Comparison of ENCODE assay signal across 22 cellular contexts in genomic region chr11:100636536-100636935, GRCh38.
"Had no signal": no experiment of that assay in that cellular context is flagged by ENCODE, and none has a peak within 500 bp of the region (broad histone marks: within the 10 kb centered on the region; RNA-seq: fewer than 3 reads in every experiment).

No MANE protein-coding gene starts in this region.

- H3K9me3 Mint-ChIP-seq: dendritic cell treated with granulocyte-macrophage colony-stimulating factor and Interleukin-4, amounts not matched to agents 40 ng/mL and 50 ng/mL, for 4 days; endodermal cell; mesothelial cell of epicardium had no signal

- H3K4me1 Mint-ChIP-seq: naive B cell; naive thymus-derived CD8-positive, alpha-beta T cell had no signal

- H3K27me3 Mint-ChIP-seq: dendritic cell treated with granulocyte-macrophage colony-stimulating factor and Interleukin-4, amounts not matched to agents 40 ng/mL and 50 ng/mL, for 4 days; effector memory CD8-positive, alpha-beta T cell had no signal

- H3K27ac ChIP-seq: colonic mucosa, esophagus muscularis mucosa, foreskin keratinocyte, gastrocnemius medialis, heart right ventricle, left lung, lower lobe of right lung had no signal

- H3K27ac Mint-ChIP-seq: dendritic cell treated with granulocyte-macrophage colony-stimulating factor and Interleukin-4, amounts not matched to agents 40 ng/mL and 50 ng/mL, for 4 days; endodermal cell; mesothelial cell of epicardium; naive B cell; naive thymus-derived CD8-positive, alpha-beta T cell had no signal

- H3K4me3 Mint-ChIP-seq: dendritic cell treated with granulocyte-macrophage colony-stimulating factor and Interleukin-4, amounts not matched to agents 40 ng/mL and 50 ng/mL, for 4 days; effector memory CD8-positive, alpha-beta T cell; endodermal cell; mesothelial cell of epicardium; naive B cell; naive thymus-derived CD8-positive, alpha-beta T cell had no signal

- ATAC-seq: effector memory CD8-positive, alpha-beta T cell; foreskin keratinocyte; gastrocnemius medialis; heart right ventricle; left cardiac atrium; left lung; left ventricle myocardium superior; lower lobe of right lung; mucosa of descending colon; naive thymus-derived CD8-positive, alpha-beta T cell had no signal

- H3K36me3 Mint-ChIP-seq: mesothelial cell of epicardium; naive thymus-derived CD8-positive, alpha-beta T cell had no signal

- H3K9me3 ChIP-seq: colonic mucosa, esophagus muscularis mucosa, gastrocnemius medialis, lower lobe of right lung, mucosa of descending colon had no signal

- DNase-seq: colonic mucosa; cortex of kidney; effector CD8-positive, alpha-beta T cell; effector memory CD8-positive, alpha-beta T cell; endodermal cell; foreskin keratinocyte; gastrocnemius medialis; glutamatergic neuron; head of caudate nucleus; heart right ventricle; hippocampal formation; left cardiac atrium; left lung; left ventricle myocardium superior; lower lobe of right lung; mesenchymal stem cell; mucosa of descending colon; naive B cell; naive thymus-derived CD8-positive, alpha-beta T cell had no signal

- H3K27me3 ChIP-seq: colonic mucosa, esophagus muscularis mucosa, foreskin keratinocyte, gastrocnemius medialis, heart right ventricle, left lung had no signal
